ENCODE assay signal across 8 cellular contexts in genomic region chr12:122841544-122842321, GRCh38. TPM values are rescaled to one million over a fixed set of nuclear protein-coding genes. Genes with fewer than 3 reads are reported as not detected.
DNase-seq lines count a peak whose midpoint lies in the region; ATAC-seq and TF ChIP-seq lines count a peak whose summit lies in the region.

No MANE protein-coding gene starts in this region.

- no peak for TF ChIP-seq POLR2A in GM18505 (IDR thresholded peaks at IDR 0.05; ENCODE audit: borderline replicate concordance, extremely low read depth, insufficient read depth, insufficient read length)

- H3K36me3 ChIP-seq in mesodermal cell (ENCODE audit: control insufficient read depth, insufficient read depth, low read length) = no peaks in the 10 kb centered on the region

- WGBS in mesodermal cell (ENCODE audit: insufficient coverage in 2 of 2), 2 experiments = 47 to 55% methylated on average over 18 to 19 of the region's 23 CpGs

- no peaks in the 10 kb centered on the region for H3K9me3 ChIP-seq in mesodermal cell (ENCODE audit: control insufficient read depth, low read length)

- DNase-seq in AG08395 (ENCODE audit: low spot score) (peak; percentile 88), NCI-H510A (lab: John Stamatoyannopoulos, UW) (peak; percentile 37), epithelial cell of esophagus (ENCODE audit: low read depth) (peak; percentile 80), NCI-H526 treated with DMSO at 0.1 percent for 48 hours (lab: John Stamatoyannopoulos, UW) (no peak), NCI-H1436 (lab: John Stamatoyannopoulos, UW) (no peak), T-helper 1 cell (no peak)

- no peak for ATAC-seq in GM18505 (IDR thresholded peaks at IDR 0.05; ENCODE audit: unreplicated experiment)

- H3K4me3 ChIP-seq in epithelial cell of esophagus (ENCODE audit: low read length) (no peak overlapping the region), mesodermal cell (ENCODE audit: extremely low read depth, insufficient read depth, low read length, poor library complexity, severe bottlenecking) (no peak overlapping the region)

- H3K4me1 ChIP-seq in mesodermal cell (ENCODE audit: control insufficient read depth, insufficient read depth, low read length, poor library complexity, severe bottlenecking) = peaks cover 24% of the 10 kb centered on the region

- TF ChIP-seq CTCF in epithelial cell of esophagus (IDR thresholded peaks at IDR 0.05; ENCODE audit: insufficient read depth, low read depth, low read length, missing control alignments) = no peak

- H3K27ac ChIP-seq in mesodermal cell (ENCODE audit: low read depth, low read length, severe bottlenecking) = peak overlapping the region; percentile 70

RNA-seq across cellular contexts. Expression of gene HIP1R, which starts 6.5 kb away (rescaled TPM):
- 11.2 TPM for polyA plus RNA-seq in mesodermal cell (2013, experiment 1 of 2)
- polyA plus RNA-seq in mesodermal cell (2013, experiment 2 of 2) = 8.2 TPM

RNA-seq across cellular contexts. Expression of gene VPS37B, which starts 54.2 kb away (rescaled TPM):
- 24.2 TPM for polyA plus RNA-seq in mesodermal cell (2013, experiment 1 of 2)
- 18.4 TPM for polyA plus RNA-seq in mesodermal cell (2013, experiment 2 of 2)

Comparison
In these comparisons a context has a peak if more than half of its experiments do, and no peak if none do; other contexts are left out.
1. DNase-seq: peak in AG08395 (single experiment), NCI-H510A (single experiment) and epithelial cell of esophagus (single experiment); none in NCI-H526 treated with DMSO at 0.1 percent for 48 hours (single experiment), NCI-H1436 (single experiment) and T-helper 1 cell (0 of 5).